Comparison of ENCODE assay signal across 8 cellular contexts in the genomic region with DNA sequence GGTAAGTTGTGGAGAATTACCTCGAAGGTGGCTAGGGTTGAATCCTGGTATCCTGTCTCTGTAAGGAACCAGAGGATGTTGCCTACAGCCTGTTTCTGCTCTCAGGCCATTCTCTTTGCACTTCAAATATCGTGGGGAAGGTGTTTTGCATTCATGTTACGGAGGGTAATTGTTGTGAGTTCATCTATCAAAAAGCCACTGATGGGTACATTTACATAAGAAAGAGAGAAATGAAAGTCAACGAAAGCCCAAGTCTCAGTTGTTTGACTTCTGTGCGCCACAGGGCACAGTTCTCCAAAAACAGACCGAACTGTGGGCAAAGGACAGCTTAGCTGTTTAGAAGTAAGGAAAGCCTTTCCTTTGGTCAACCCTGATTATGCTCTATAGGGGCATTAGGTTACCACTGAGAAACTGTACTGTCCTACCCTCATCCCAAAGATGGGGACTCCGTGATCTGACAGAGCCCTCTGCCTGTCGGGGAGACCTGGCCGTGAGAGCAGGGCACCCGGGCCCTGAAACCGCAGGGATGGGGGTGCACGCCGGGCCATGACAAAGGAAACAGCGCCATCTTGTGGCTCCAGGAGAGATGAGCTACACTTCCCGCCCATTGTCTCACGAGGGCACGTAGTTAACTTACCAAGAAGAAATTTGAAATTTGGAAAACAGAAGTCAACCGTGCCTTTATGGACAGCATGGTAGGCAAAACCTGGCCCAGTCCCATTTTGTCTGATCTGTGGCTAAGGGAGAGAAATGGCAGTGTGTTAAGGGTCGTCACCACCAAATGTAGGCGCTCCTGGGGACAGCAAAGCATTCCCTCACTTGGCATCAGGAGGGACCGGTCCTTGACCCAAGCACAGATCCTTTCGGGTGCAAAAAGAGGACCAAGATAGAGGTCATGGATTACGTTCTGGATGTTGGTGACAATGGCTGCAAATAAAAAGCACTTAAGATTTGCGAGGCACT.
DNase-seq lines count a peak whose midpoint lies in the region; ATAC-seq lines count a peak whose summit lies in the region.

No MANE protein-coding gene starts in this region.

- H3K9me3 Mint-ChIP-seq in central memory CD8-positive, alpha-beta T cell: no peaks in the 10 kb centered on the region

- peak; percentile 85 for ATAC-seq in HG02798 (IDR thresholded peaks at IDR 0.05; ENCODE audit: poor library complexity, unreplicated experiment)
- peak; percentile 68 for ATAC-seq in central memory CD8-positive, alpha-beta T cell (replicated peaks; ENCODE audit: extremely low read depth, poor library complexity, severe bottlenecking)

- peaks cover 38% of the 10 kb centered on the region for H3K27me3 Mint-ChIP-seq in central memory CD8-positive, alpha-beta T cell

- DNase-seq in NCI-H345 (lab: John Stamatoyannopoulos, UW): peak; percentile 43
- no peak for DNase-seq in NCI-H345 treated with DMSO at 0.1 percent for 48 hours (lab: John Stamatoyannopoulos, UW; ENCODE audit: unreplicated experiment)
- DNase-seq in NCI-H1930 (lab: John Stamatoyannopoulos, UW): peak; percentile 1 to 41
- peak; percentile 16 for DNase-seq in activated CD4-positive, CD25-positive, alpha-beta regulatory T cell treated with anti-CD3 and anti-CD28 coated beads, Interleukin-2, amount 50 U/mL, for 16 hours (ENCODE audit: low read depth, low spot score)
- peak; percentile 30 to 45 for DNase-seq in central memory CD8-positive, alpha-beta T cell (ENCODE audit: low spot score in 2 of 2)
- DNase-seq in kidney glomerular epithelial cell (lab: John Stamatoyannopoulos, UW): peak; percentile 55
- DNase-seq in stimulated activated CD4-positive, alpha-beta T cell treated with anti-CD3 and anti-CD28 coated beads, Interleukin-2, amount 100 ng/mL, for 24 hours: peak; percentile 65 to 69

- H3K4me3 Mint-ChIP-seq in central memory CD8-positive, alpha-beta T cell: no peak overlapping the region

- no peaks in the 10 kb centered on the region for H3K36me3 Mint-ChIP-seq in central memory CD8-positive, alpha-beta T cell (ENCODE audit: insufficient read depth)

- no peak overlapping the region for H3K27ac Mint-ChIP-seq in central memory CD8-positive, alpha-beta T cell (ENCODE audit: low read depth)

- H3K4me1 Mint-ChIP-seq in central memory CD8-positive, alpha-beta T cell: no peaks in the 10 kb centered on the region
